Comparison of ENCODE assay signal across 25 cellular contexts in genomic region chr15:23064156-23064555, GRCh38.
"Had no signal": no experiment of that assay in that cellular context is flagged by ENCODE, and none has a peak within 500 bp of the region (broad histone marks: within the 10 kb centered on the region; RNA-seq: fewer than 3 reads in every experiment).

No MANE protein-coding gene starts in this region.

- H2AFZ ChIP-seq: PC-9 had no signal

- H3K36me3 Mint-ChIP-seq: activated naive CD8-positive, alpha-beta T cell treated with anti-CD3 and anti-CD28 coated beads, Interleukin-2, amount 10 ng/mL, durations not matched to agents 7 days and 5 days had no signal

- ATAC-seq: activated CD4-positive, alpha-beta T cell treated with anti-CD3 and anti-CD28 coated beads for 36 hours; activated T-cell treated with anti-CD3 and anti-CD28 coated beads, Interleukin-2, amount 50 U/mL, for 72 hours; body of pancreas had no signal

- DNase-seq: activated CD4-positive, alpha-beta memory T cell treated with anti-CD3 and anti-CD28 coated beads, Interleukin-2, amount 10 ng/mL, durations not matched to agents 7 days and 5 days; activated CD4-positive, alpha-beta T cell treated with anti-CD3 and anti-CD28 coated beads for 36 hours; activated CD4-positive, alpha-beta T cell treated with anti-CD3 and anti-CD28 coated beads, Interleukin-2, amount 50 U/mL, for 1 hour; activated naive CD4-positive, alpha-beta T cell treated with anti-CD3 and anti-CD28 coated beads, Interleukin-2, amount 50 U/mL, for 16 hours; activated naive CD8-positive, alpha-beta T cell treated with anti-CD3 and anti-CD28 coated beads, Interleukin-2, amount 10 ng/mL, durations not matched to agents 7 days and 5 days; activated T-cell treated with anti-CD3 and anti-CD28 coated beads, Interleukin-2, amount 50 U/mL, for 72 hours; aorta; body of pancreas; central memory CD4-positive, alpha-beta T cell; MV-4-11; NCI-H1092 treated with DMSO at 0.1 percent for 48 hours; NCI-H1436 treated with DMSO at 0.1 percent for 48 hours; NCI-H187; NCI-H2081; NCI-H510A treated with DMSO at 0.1 percent for 48 hours; NCI-H69; PC-9; SHP77 treated with DMSO at 0.1 percent for 48 hours; T-helper 2 cell; T1000 had no signal

- H3K9ac ChIP-seq: KMS-11 had no signal

- H3K27ac ChIP-seq: body of pancreas, KMS-11, PC-9, VCaP had no signal

- H3K4me3 ChIP-seq: body of pancreas, PC-9 had no signal

- H3K27me3 ChIP-seq: body of pancreas had no signal

- FAIRE-seq: bronchial epithelial cell, TTC549 had no signal

- H3K4me2 ChIP-seq: KMS-11, PC-9 had no signal

- H3K4me1 ChIP-seq: body of pancreas had no signal

- H3K9me3 ChIP-seq: body of pancreas had no signal

- H3K4me3 Mint-ChIP-seq: activated CD4-positive, alpha-beta memory T cell treated with anti-CD3 and anti-CD28 coated beads, Interleukin-2, amount 10 ng/mL, durations not matched to agents 7 days and 5 days; activated CD4-positive, alpha-beta T cell treated with anti-CD3 and anti-CD28 coated beads for 36 hours; activated naive CD8-positive, alpha-beta T cell treated with anti-CD3 and anti-CD28 coated beads, Interleukin-2, amount 10 ng/mL, durations not matched to agents 7 days and 5 days; activated T-cell treated with anti-CD3 and anti-CD28 coated beads, Interleukin-2, amount 50 U/mL, for 72 hours had no signal

- H3K4me1 Mint-ChIP-seq: activated CD4-positive, alpha-beta memory T cell treated with anti-CD3 and anti-CD28 coated beads, Interleukin-2, amount 10 ng/mL, durations not matched to agents 7 days and 5 days; activated CD4-positive, alpha-beta T cell treated with anti-CD3 and anti-CD28 coated beads for 36 hours; activated naive CD8-positive, alpha-beta T cell treated with anti-CD3 and anti-CD28 coated beads, Interleukin-2, amount 10 ng/mL, durations not matched to agents 7 days and 5 days had no signal

- H3K27ac Mint-ChIP-seq: activated CD4-positive, alpha-beta memory T cell treated with anti-CD3 and anti-CD28 coated beads, Interleukin-2, amount 10 ng/mL, durations not matched to agents 7 days and 5 days; activated CD4-positive, alpha-beta T cell treated with anti-CD3 and anti-CD28 coated beads for 36 hours; activated naive CD8-positive, alpha-beta T cell treated with anti-CD3 and anti-CD28 coated beads, Interleukin-2, amount 10 ng/mL, durations not matched to agents 7 days and 5 days; activated T-cell treated with anti-CD3 and anti-CD28 coated beads, Interleukin-2, amount 50 U/mL, for 72 hours; activated T-helper 2 cell treated with anti-CD3 and anti-CD28 coated beads, Interferon-gamma antibody, Interleukin-2, Interleukin-4, amounts not matched to agents 10 μg/mL and 5 μg/mL and 100 μg/mL, durations not matched to agents 14 hours and 24 hours and 36 hours had no signal

- H3K27me3 Mint-ChIP-seq: activated CD4-positive, alpha-beta memory T cell treated with anti-CD3 and anti-CD28 coated beads, Interleukin-2, amount 10 ng/mL, durations not matched to agents 7 days and 5 days; activated CD4-positive, alpha-beta T cell treated with anti-CD3 and anti-CD28 coated beads for 36 hours; activated naive CD8-positive, alpha-beta T cell treated with anti-CD3 and anti-CD28 coated beads, Interleukin-2, amount 10 ng/mL, durations not matched to agents 7 days and 5 days had no signal
